ENCODE assay signal across 7 cellular contexts in genomic region chr18:5643288-5643687, GRCh38.
"Had no signal": no experiment of that assay in that cellular context is flagged by ENCODE, and none has a peak within 500 bp of the region (broad histone marks: within the 10 kb centered on the region; RNA-seq: fewer than 3 reads in every experiment).

No MANE protein-coding gene starts in this region.

- H3K4me3 ChIP-seq: K562 had no signal

- DNase-seq: IMR-90, KBM-7, KG1 had no signal

- ATAC-seq: HepG2, K562 had no signal

- FAIRE-seq: HepG2, HTR-8/SVneo, K562 had no signal

- H3K27ac ChIP-seq: HL-60 had no signal
